16 cellular contexts compared by ENCODE assay signal in the genomic region with DNA sequence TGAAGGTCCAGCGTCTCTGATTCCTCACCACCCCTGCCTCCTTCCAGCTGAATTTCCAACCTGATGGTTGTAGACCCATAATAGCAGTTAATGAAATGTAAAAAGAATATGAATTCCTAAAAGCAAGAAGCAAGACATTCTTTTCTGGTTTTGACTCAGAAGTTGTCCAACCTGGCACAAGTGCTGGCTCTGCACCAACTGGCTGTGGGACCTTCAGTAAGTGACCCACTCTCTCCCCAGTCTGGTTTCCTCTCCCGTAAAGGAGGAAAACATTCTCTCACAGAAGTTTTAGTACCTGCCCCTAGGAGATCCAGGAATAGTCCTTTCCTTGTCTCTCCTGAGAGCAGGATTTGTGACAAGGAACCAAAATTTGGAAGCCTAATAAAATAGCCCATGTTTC.
A peak's percentile ranks its signal among the peaks of the same experiment; 100 is the strongest.
DNase-seq lines count a peak whose midpoint lies in the region; ATAC-seq, FAIRE-seq and TF ChIP-seq lines count a peak whose summit lies in the region.
"Had no signal": no experiment of that assay in that cellular context is flagged by ENCODE, and none has a peak within 500 bp of the region (broad histone marks: within the 10 kb centered on the region; RNA-seq: fewer than 3 reads in every experiment).

No MANE protein-coding gene starts in this region.

- DNase-seq in right cardiac atrium (peak in 2 of 3 donors; percentile 63 to 67), left ventricle myocardium superior (no peak), MCF 10A (ENCODE audit: unreplicated experiment) (peak; percentile 77), keratinocyte (ENCODE audit: low read depth, low spot score) (peak; percentile 38), activated T-cell treated with anti-CD3 and anti-CD28 coated beads for 4 hours (no peak), iPS-NIHi11 (ENCODE audit: low spot score) (no peak)
- no peak for DNase-seq in activated T-helper 1 cell treated with anti-CD3 and anti-CD28 coated beads, Interleukin-12 subunit alpha, Interleukin-12 subunit beta, Interleukin-2, Interleukin-4 antibody, amounts not matched to agents 30 ng/mL and 10 ng/mL and 1 ng/mL, durations not matched to agents 14 hours and 24 hours and 36 hours (ENCODE audit: low spot score)
- DNase-seq: activated CD8-positive, alpha-beta T cell treated with anti-CD3 and anti-CD28 coated beads, Interleukin-2, amount 10 ng/mL, durations not matched to agents 7 days and 5 days; activated gamma-delta T cell; MV-4-11; NCI-H510A; T-helper 9 cell had no signal

- no TSS peak for BruUV-seq in MCF 10A (replicated peaks; lab: Mats Ljungman, UMichigan)

- POLR2A ChIA-PET in MCF 10A (lab: Yijun Ruan, JAX), result interaction anchor here (0.7 kb wide), 1 partner anchor 20 kb away, joined by 3 read pairs; no protein-coding TSS in a partner anchor

- H3K4me1 ChIP-seq in right cardiac atrium (ENCODE audit: control insufficient read depth, insufficient read depth, low read length) (peaks cover 2% of the 10 kb centered on the region), keratinocyte (ENCODE audit: control insufficient read depth, extremely low read depth, insufficient read depth, low read length) (peaks cover 7% of the 10 kb centered on the region)

- ATAC-seq in right cardiac atrium (peak in 1 of 2 donors; percentile 78), left ventricle myocardium superior (no peak), HG03280 (IDR thresholded peaks at IDR 0.05; ENCODE audit: unreplicated experiment) (no peak)
- ATAC-seq: activated CD8-positive, alpha-beta T cell treated with anti-CD3 and anti-CD28 coated beads, Interleukin-2, amount 10 ng/mL, durations not matched to agents 7 days and 5 days had no signal

- peak overlapping the region; percentile 46 for H3K27ac Mint-ChIP-seq in MCF 10A (ENCODE audit: low read depth, unreplicated experiment)
- no peak overlapping the region for H3K27ac Mint-ChIP-seq in activated T-helper 1 cell treated with anti-CD3 and anti-CD28 coated beads, Interleukin-12 subunit alpha, Interleukin-12 subunit beta, Interleukin-2, Interleukin-4 antibody, amounts not matched to agents 30 ng/mL and 10 ng/mL and 1 ng/mL, durations not matched to agents 14 hours and 24 hours and 36 hours
- H3K27ac Mint-ChIP-seq: activated CD8-positive, alpha-beta T cell treated with anti-CD3 and anti-CD28 coated beads, Interleukin-2, amount 10 ng/mL, durations not matched to agents 7 days and 5 days had no signal

- CTCF ChIA-PET in MCF 10A (lab: Yijun Ruan, JAX), result interaction anchor here (0.6 kb wide), 1 partner anchor 1641 kb away, joined by 3 read pairs; no protein-coding TSS in a partner anchor

- no peak overlapping the region for H3K4me3 Mint-ChIP-seq in MCF 10A (ENCODE audit: unreplicated experiment)
- H3K4me3 Mint-ChIP-seq in activated T-helper 1 cell treated with anti-CD3 and anti-CD28 coated beads, Interleukin-12 subunit alpha, Interleukin-12 subunit beta, Interleukin-2, Interleukin-4 antibody, amounts not matched to agents 30 ng/mL and 10 ng/mL and 1 ng/mL, durations not matched to agents 14 hours and 24 hours and 36 hours, result no peak overlapping the region
- H3K4me3 Mint-ChIP-seq: activated CD8-positive, alpha-beta T cell treated with anti-CD3 and anti-CD28 coated beads, Interleukin-2, amount 10 ng/mL, durations not matched to agents 7 days and 5 days; neural crest cell had no signal

- H3K9me3 ChIP-seq in right cardiac atrium (ENCODE audit: control insufficient read depth, low read length), result no peaks in the 10 kb centered on the region
- no peaks in the 10 kb centered on the region for H3K9me3 ChIP-seq in keratinocyte (ENCODE audit: control insufficient read depth, low read depth, low read length)
- H3K9me3 ChIP-seq: tibial nerve had no signal

- no peaks in the 10 kb centered on the region for H3K9me1 ChIP-seq in keratinocyte (ENCODE audit: control insufficient read depth, extremely low read depth, insufficient read depth, low read length)

- H3K27me3 ChIP-seq in right cardiac atrium (ENCODE audit: control insufficient read depth, insufficient read depth), result no peaks in the 10 kb centered on the region
- no peaks in the 10 kb centered on the region for H3K27me3 ChIP-seq in keratinocyte (ENCODE audit: control insufficient read depth, extremely low read depth, insufficient read depth, low read length)
- H3K27me3 ChIP-seq: tibial nerve had no signal

- intact Hi-C loops in right cardiac atrium (cut with DNase I), result no loop called here
- intact Hi-C loops in left ventricle myocardium superior (cut with micrococcal nuclease), result no loop called here
- intact Hi-C loops in MCF 10A (cut with micrococcal nuclease), result no loop called here
- intact Hi-C loops in activated T-helper 1 cell treated with anti-CD3 and anti-CD28 coated beads, Interleukin-12 subunit alpha, Interleukin-12 subunit beta, Interleukin-2, Interleukin-4 antibody, amounts not matched to agents 30 ng/mL and 10 ng/mL and 1 ng/mL, durations not matched to agents 14 hours and 24 hours and 36 hours (cut with micrococcal nuclease), result no loop called here

- no peak overlapping the region for H2AFZ ChIP-seq in keratinocyte (ENCODE audit: control insufficient read depth, low read length)

- H3K36me3 ChIP-seq in keratinocyte (ENCODE audit: control insufficient read depth in 2 of 2, extremely low read depth in 1 of 2, insufficient read depth in 2 of 2, low read length in 2 of 2), result no peaks in the 10 kb centered on the region
- H3K36me3 ChIP-seq: tibial nerve had no signal

- peaks cover 17% of the 10 kb centered on the region for H3K4me1 Mint-ChIP-seq in MCF 10A (ENCODE audit: insufficient read depth, unreplicated experiment)
- H3K4me1 Mint-ChIP-seq in activated T-helper 1 cell treated with anti-CD3 and anti-CD28 coated beads, Interleukin-12 subunit alpha, Interleukin-12 subunit beta, Interleukin-2, Interleukin-4 antibody, amounts not matched to agents 30 ng/mL and 10 ng/mL and 1 ng/mL, durations not matched to agents 14 hours and 24 hours and 36 hours (ENCODE audit: low read depth), result no peaks in the 10 kb centered on the region
- H3K4me1 Mint-ChIP-seq: neural crest cell had no signal

- H3K27me3 Mint-ChIP-seq in MCF 10A (ENCODE audit: insufficient read depth, unreplicated experiment), result no peaks in the 10 kb centered on the region
- peaks cover 2% of the 10 kb centered on the region for H3K27me3 Mint-ChIP-seq in activated T-helper 1 cell treated with anti-CD3 and anti-CD28 coated beads, Interleukin-12 subunit alpha, Interleukin-12 subunit beta, Interleukin-2, Interleukin-4 antibody, amounts not matched to agents 30 ng/mL and 10 ng/mL and 1 ng/mL, durations not matched to agents 14 hours and 24 hours and 36 hours (ENCODE audit: insufficient read depth)

- no peaks in the 10 kb centered on the region for H3K36me3 Mint-ChIP-seq in MCF 10A (ENCODE audit: insufficient read depth, unreplicated experiment)
- no peaks in the 10 kb centered on the region for H3K36me3 Mint-ChIP-seq in activated T-helper 1 cell treated with anti-CD3 and anti-CD28 coated beads, Interleukin-12 subunit alpha, Interleukin-12 subunit beta, Interleukin-2, Interleukin-4 antibody, amounts not matched to agents 30 ng/mL and 10 ng/mL and 1 ng/mL, durations not matched to agents 14 hours and 24 hours and 36 hours (ENCODE audit: low read depth)

- no peak overlapping the region for H3K9ac ChIP-seq in keratinocyte (ENCODE audit: control insufficient read depth, extremely low read depth, insufficient read depth, low read length)

- no peaks in the 10 kb centered on the region for H3K79me2 ChIP-seq in keratinocyte (ENCODE audit: control insufficient read depth, insufficient read depth, low read length)

- H3K9me3 Mint-ChIP-seq in MCF 10A (ENCODE audit: unreplicated experiment), result no peaks in the 10 kb centered on the region
- H3K9me3 Mint-ChIP-seq in activated T-helper 1 cell treated with anti-CD3 and anti-CD28 coated beads, Interleukin-12 subunit alpha, Interleukin-12 subunit beta, Interleukin-2, Interleukin-4 antibody, amounts not matched to agents 30 ng/mL and 10 ng/mL and 1 ng/mL, durations not matched to agents 14 hours and 24 hours and 36 hours, result no peaks in the 10 kb centered on the region
- H3K9me3 Mint-ChIP-seq: neural crest cell had no signal

- no peaks in the 10 kb centered on the region for H4K20me1 ChIP-seq in keratinocyte (ENCODE audit: control insufficient read depth, extremely low read depth, insufficient read depth, low read length)

- H3K27ac ChIP-seq in right cardiac atrium (ENCODE audit: low read length) (no peak overlapping the region), keratinocyte (ENCODE audit: control insufficient read depth, insufficient read depth, low read length) (no peak overlapping the region)
- H3K27ac ChIP-seq: HL-60, tibial nerve had no signal

- dilution Hi-C loops in keratinocyte (cut with MboI; ENCODE audit: extremely low pct_ligation_motif_present, low sequenced_read_pairs), result no loop called here

- no peak for TF ChIP-seq CTCF in MCF 10A (IDR thresholded peaks at IDR 0.05; ENCODE audit: unreplicated experiment)
- TF ChIP-seq CTCF in keratinocyte (optimal IDR thresholded peaks at IDR 0.05 in 1 of 3, IDR thresholded peaks at IDR 0.05 in 1 of 3, conservative IDR thresholded peaks at IDR 0.05 in 1 of 3; ENCODE audit: extremely low read depth in 1 of 3, insufficient read depth in 2 of 3, low read length in 3 of 3), result no peak

- peak overlapping the region; percentile 42 for H3K4me2 ChIP-seq in keratinocyte (ENCODE audit: control insufficient read depth, extremely low read depth, insufficient read depth, low read depth, low read length)

- H3K4me3 ChIP-seq in right cardiac atrium (ENCODE audit: low read length) (no peak overlapping the region), keratinocyte (ENCODE audit: control insufficient read depth in 2 of 3, extremely low read depth in 1 of 3, insufficient read depth in 2 of 3, low read depth in 1 of 3, low read length in 3 of 3) (no peak overlapping the region)
- H3K4me3 ChIP-seq: tibial nerve had no signal

- peak; percentile 93 for FAIRE-seq in keratinocyte (lab: Jason Lieb, UNC)

- 75% methylated on average over 2 of the region's 2 CpGs for WGBS in right cardiac atrium

Comparison
In these comparisons a context has a peak if more than half of its experiments do, and no peak if none do; other contexts are left out.
1. DNase-seq: peak in right cardiac atrium (2 of 3), MCF 10A (single experiment) and keratinocyte (single experiment); none in left ventricle myocardium superior (single experiment), activated T-helper 1 cell treated with anti-CD3 and anti-CD28 coated beads, Interleukin-12 subunit alpha, Interleukin-12 subunit beta, Interleukin-2, Interleukin-4 antibody, amounts not matched to agents 30 ng/mL and 10 ng/mL and 1 ng/mL, durations not matched to agents 14 hours and 24 hours and 36 hours (single experiment), activated T-cell treated with anti-CD3 and anti-CD28 coated beads for 4 hours (single experiment) and iPS-NIHi11 (single experiment).